ENCODE assay signal across 20 cellular contexts in genomic region chr14:65946494-65946893, GRCh38.
"Had no signal": no experiment of that assay in that cellular context is flagged by ENCODE, and none has a peak within 500 bp of the region (broad histone marks: within the 10 kb centered on the region; RNA-seq: fewer than 3 reads in every experiment).

No MANE protein-coding gene starts in this region.

- H3K27me3 Mint-ChIP-seq: effector memory CD8-positive, alpha-beta T cell; stimulated activated naive CD8-positive, alpha-beta T cell treated with anti-CD3 and anti-CD28 coated beads, Interleukin-15, amount 100 ng/mL, for 72 hours had no signal

- FAIRE-seq: colon, islet of Langerhans had no signal

- H3K36me3 Mint-ChIP-seq: memory B cell; natural killer cell treated with Interleukin-12 subunit alpha and Interleukin-12 subunit beta and Interleukin-15 and Interleukin-18, amount 100 ng/mL, for 72 hours; stimulated activated naive B cell treated with anti-CD40 and anti-IgM and Interleukin-4, amounts not matched to agents 10 μg/mL and 1 μg/mL and 100 μg/mL, for 72 hours had no signal

- H3K4me3 Mint-ChIP-seq: dendritic cell treated with granulocyte-macrophage colony-stimulating factor and Interleukin-4, amounts not matched to agents 40 ng/mL and 50 ng/mL, for 4 days; effector memory CD8-positive, alpha-beta T cell; memory B cell; natural killer cell treated with Interleukin-12 subunit alpha and Interleukin-12 subunit beta and Interleukin-15 and Interleukin-18, amount 100 ng/mL, for 72 hours; stimulated activated naive B cell treated with anti-CD40 and anti-IgM and Interleukin-4, amounts not matched to agents 10 μg/mL and 1 μg/mL and 100 μg/mL, for 72 hours; stimulated activated naive CD8-positive, alpha-beta T cell treated with anti-CD3 and anti-CD28 coated beads, Interleukin-15, amount 100 ng/mL, for 72 hours had no signal

- H3K27ac Mint-ChIP-seq: dendritic cell treated with granulocyte-macrophage colony-stimulating factor and Interleukin-4, amounts not matched to agents 40 ng/mL and 50 ng/mL, for 4 days; memory B cell; natural killer cell treated with Interleukin-12 subunit alpha and Interleukin-12 subunit beta and Interleukin-15 and Interleukin-18, amount 100 ng/mL, for 72 hours; stimulated activated naive B cell treated with anti-CD40 and anti-IgM and Interleukin-4, amounts not matched to agents 10 μg/mL and 1 μg/mL and 100 μg/mL, for 72 hours had no signal

- DNase-seq: effector memory CD8-positive, alpha-beta T cell; gastrocnemius medialis; heart right ventricle; hypothalamus; left ventricle myocardium inferior; lower lobe of right lung; midbrain; retina; right lobe of liver; stimulated activated CD4-positive, alpha-beta T cell treated with anti-CD3 and anti-CD28 coated beads, Interleukin-1b, Interleukin-23, amount 100 ng/mL, for 48 hours; stimulated activated CD4-positive, alpha-beta T cell treated with anti-CD3 and anti-CD28 coated beads, Interleukin-4, amount 100 ng/mL, for 24 hours; stimulated activated naive B cell treated with anti-CD40 and anti-IgM and Interleukin-4, amounts not matched to agents 10 μg/mL and 1 μg/mL and 100 μg/mL, for 72 hours; stimulated activated naive CD8-positive, alpha-beta T cell treated with anti-CD3 and anti-CD28 coated beads, Interleukin-15, amount 100 ng/mL, for 72 hours; testis; upper lobe of right lung had no signal

- H3K9me3 Mint-ChIP-seq: dendritic cell treated with granulocyte-macrophage colony-stimulating factor and Interleukin-4, amounts not matched to agents 40 ng/mL and 50 ng/mL, for 4 days; effector memory CD8-positive, alpha-beta T cell; memory B cell; natural killer cell treated with Interleukin-12 subunit alpha and Interleukin-12 subunit beta and Interleukin-15 and Interleukin-18, amount 100 ng/mL, for 72 hours; stimulated activated naive B cell treated with anti-CD40 and anti-IgM and Interleukin-4, amounts not matched to agents 10 μg/mL and 1 μg/mL and 100 μg/mL, for 72 hours; stimulated activated naive CD8-positive, alpha-beta T cell treated with anti-CD3 and anti-CD28 coated beads, Interleukin-15, amount 100 ng/mL, for 72 hours had no signal

- ATAC-seq: effector memory CD8-positive, alpha-beta T cell; gastrocnemius medialis; heart right ventricle; lower lobe of right lung; natural killer cell treated with Interleukin-12 subunit alpha and Interleukin-12 subunit beta and Interleukin-15 and Interleukin-18, amount 100 ng/mL, for 72 hours; right lobe of liver; stimulated activated naive B cell treated with anti-CD40 and anti-IgM and Interleukin-4, amounts not matched to agents 10 μg/mL and 1 μg/mL and 100 μg/mL, for 72 hours; stimulated activated naive CD8-positive, alpha-beta T cell treated with anti-CD3 and anti-CD28 coated beads, Interleukin-15, amount 100 ng/mL, for 72 hours; upper lobe of right lung had no signal
